Comparison of ENCODE assay signal across 19 cellular contexts in genomic region chr9:37941253-37941652, GRCh38. TPM values are rescaled to one million over a fixed set of nuclear protein-coding genes. Genes with fewer than 3 reads are reported as not detected.
DNase-seq lines count a peak whose midpoint lies in the region; ATAC-seq and TF ChIP-seq lines count a peak whose summit lies in the region.
"Had no signal": no experiment of that assay in that cellular context is flagged by ENCODE, and none has a peak within 500 bp of the region (broad histone marks: within the 10 kb centered on the region; RNA-seq: fewer than 3 reads in every experiment).

No MANE protein-coding gene starts in this region.

- H3K27ac Mint-ChIP-seq in effector memory CD8-positive, alpha-beta T cell, result no peak overlapping the region
- H3K27ac Mint-ChIP-seq: CD4-positive, alpha-beta T cell had no signal

- H3K27ac ChIP-seq in DOHH2 (ENCODE audit: low read depth, low read length), result no peak overlapping the region
- no peak overlapping the region for H3K27ac ChIP-seq in HCT116 (ENCODE audit: low read depth, low read length)
- peak overlapping the region; percentile 96 for H3K27ac ChIP-seq in RWPE2 (ENCODE audit: poor library complexity, severe bottlenecking)
- peak overlapping the region; percentile 33 for H3K27ac ChIP-seq in lower lobe of right lung
- H3K27ac ChIP-seq in prostate gland, result no peak overlapping the region

- no peaks in the 10 kb centered on the region for H3K79me2 ChIP-seq in DOHH2 (ENCODE audit: control insufficient read depth, low read length)
- peaks cover 5% of the 10 kb centered on the region; the same call in 1 of the 2 replicates for H3K79me2 ChIP-seq in HCT116 (ENCODE audit: insufficient read depth, low read length)

- ATAC-seq in HCT116 (no peak), RWPE2 (ENCODE audit: low read depth) (no peak), lower lobe of right lung (no peak)
- ATAC-seq in effector memory CD8-positive, alpha-beta T cell (replicated peaks), result no peak

- DNase-seq in HCT116 (ENCODE audit: low read depth, low spot score), result no peak
- no peak for DNase-seq in RWPE2 (ENCODE audit: low spot score)
- no peak for DNase-seq in lower lobe of right lung
- DNase-seq in stimulated activated CD8-positive, alpha-beta memory T cell treated with anti-CD3 and anti-CD28 coated beads, Interleukin-4, amount 100 ng/mL, for 48 hours, result no peak
- DNase-seq in effector memory CD8-positive, alpha-beta T cell, result no peak
- no peak for DNase-seq in prostate gland (ENCODE audit: low spot score)
- DNase-seq in OCI-M2 (lab: John Stamatoyannopoulos, UW; ENCODE audit: unreplicated experiment), result no peak
- DNase-seq: AML-193; CD4-positive, alpha-beta T cell; DMS79 treated with DMSO at 0.1 percent for 48 hours; GDM1; NCI-H1092; NCI-H1694; NCI-H2107; NCI-H345; NCI-H526 treated with DMSO at 0.1 percent for 48 hours; SW 1271 had no signal

- H3K27me3 ChIP-seq in DOHH2 (ENCODE audit: control insufficient read depth, low read length) (peaks cover 3% of the 10 kb centered on the region; the same call in 1 of the 2 replicates), HCT116 (ENCODE audit: insufficient read depth, low read length) (no peaks in the 10 kb centered on the region), RWPE2 (ENCODE audit: insufficient read depth, poor library complexity, severe bottlenecking) (no peaks in the 10 kb centered on the region), lower lobe of right lung (ENCODE audit: low read depth) (no peaks in the 10 kb centered on the region), prostate gland (replicated peaks; ENCODE audit: insufficient read depth) (no peaks in the 10 kb centered on the region)

- no peaks in the 10 kb centered on the region for H3K36me3 Mint-ChIP-seq in effector memory CD8-positive, alpha-beta T cell (ENCODE audit: insufficient read depth)

- no peaks in the 10 kb centered on the region for H3K36me3 ChIP-seq in DOHH2 (ENCODE audit: control insufficient read depth, low read length)
- peaks cover 0 to 13% of the 10 kb centered on the region in 2 experiments; a peak in 1 of 4 replicates for H3K36me3 ChIP-seq in HCT116 (ENCODE audit: control insufficient read depth in 1 of 2, insufficient read depth in 2 of 2, low read length in 2 of 2)
- H3K36me3 ChIP-seq in RWPE2 (ENCODE audit: low read depth), result peaks cover 36% of the 10 kb centered on the region
- peaks cover 4% of the 10 kb centered on the region for H3K36me3 ChIP-seq in lower lobe of right lung
- peaks cover 0 to 4% of the 10 kb centered on the region in 2 donors for H3K36me3 ChIP-seq in prostate gland

- H4K20me1 ChIP-seq in DOHH2 (ENCODE audit: control insufficient read depth, insufficient read depth, low read depth, low read length), result no peaks in the 10 kb centered on the region
- no peaks in the 10 kb centered on the region; the same call in 1 of the 2 replicates for H4K20me1 ChIP-seq in HCT116 (ENCODE audit: insufficient read depth)

- no peaks in the 10 kb centered on the region for H3K4me1 Mint-ChIP-seq in effector memory CD8-positive, alpha-beta T cell (ENCODE audit: low read depth in 2 of 2)

- H3K9me3 Mint-ChIP-seq in effector memory CD8-positive, alpha-beta T cell, result no peaks in the 10 kb centered on the region
- H3K9me3 Mint-ChIP-seq: CD4-positive, alpha-beta T cell had no signal

- no peak for TF ChIP-seq RAD21 in HCT116 (IDR thresholded peaks at IDR 0.05; ENCODE audit: low read depth)

- TF ChIP-seq CTCF in DOHH2 (IDR thresholded peaks at IDR 0.05; ENCODE audit: low read depth, low read length, poor library complexity, severe bottlenecking), result peak; percentile 21
- TF ChIP-seq CTCF in HCT116 (IDR thresholded peaks at IDR 0.05 in 2 of 3, conservative IDR thresholded peaks at IDR 0.05 in 1 of 3; ENCODE audit: borderline replicate concordance in 1 of 3, insufficient read depth in 1 of 3, low read depth in 2 of 3, low read length in 2 of 3), result 0 out of 6 replicates have a peak, but pooled peaks of 2 of the 3 experiments have one; percentile 7 to 16
- TF ChIP-seq CTCF in RWPE2 (IDR thresholded peaks at IDR 0.05; ENCODE audit: poor library complexity, severe bottlenecking), result no peak
- TF ChIP-seq CTCF in lower lobe of right lung (IDR thresholded peaks at IDR 0.05), result no peak
- TF ChIP-seq CTCF in prostate gland (IDR thresholded peaks at IDR 0.05), result no peak

- no peak overlapping the region for H3K4me3 ChIP-seq in DOHH2 (ENCODE audit: low read length)
- no peak overlapping the region for H3K4me3 ChIP-seq in HCT116 (replicated peaks in 1 of 2; ENCODE audit: low read depth in 1 of 2, low read length in 2 of 2)
- no peak overlapping the region for H3K4me3 ChIP-seq in RWPE2 (ENCODE audit: severe bottlenecking)
- H3K4me3 ChIP-seq in lower lobe of right lung, result no peak overlapping the region
- no peak overlapping the region for H3K4me3 ChIP-seq in prostate gland
- H3K4me3 ChIP-seq: HAP-1 had no signal

- 92% methylated on average over 2 of the region's 2 CpGs for WGBS in prostate gland

- H3K4me2 ChIP-seq in DOHH2 (ENCODE audit: low read length) (no peak overlapping the region), HCT116 (ENCODE audit: low read length) (no peak overlapping the region)

- CTCF ChIA-PET in HCT116 (lab: Charles Lee), result no interaction called here

- no TSS peak for BruUV-seq in HCT116 (replicated peaks; lab: Mats Ljungman, UMichigan)

- RAD21 ChIA-PET in HCT116 (lab: Charles Lee; ENCODE audit: low non-redundant PET in 1 of 2, low total read pairs in 2 of 2, uncharacterized antibody in 2 of 2, unreplicated experiment in 2 of 2), result no interaction called here

- no peak overlapping the region for H3K9ac ChIP-seq in HCT116 (ENCODE audit: low read length)

- H3K9me2 ChIP-seq in DOHH2 (replicated peaks; ENCODE audit: control insufficient read depth, low read length), result no peaks in the 10 kb centered on the region
- H3K9me2 ChIP-seq in HCT116 (ENCODE audit: insufficient read depth), result no peaks in the 10 kb centered on the region

- no peak overlapping the region for H2AFZ ChIP-seq in HCT116 (ENCODE audit: low read depth, low read length, poor library complexity, severe bottlenecking)

- TF ChIP-seq POLR2A in HCT116 (IDR thresholded peaks at IDR 0.05; ENCODE audit: borderline replicate concordance, extremely low read depth, insufficient read depth, insufficient read length) (no peak), prostate gland (IDR thresholded peaks at IDR 0.05) (no peak)

- H3K9me3 ChIP-seq in DOHH2 (ENCODE audit: control insufficient read depth, insufficient read depth, low read length), result no peaks in the 10 kb centered on the region
- no peaks in the 10 kb centered on the region for H3K9me3 ChIP-seq in HCT116 (ENCODE audit: control insufficient read depth in 1 of 2, insufficient read depth in 1 of 2, low read depth in 1 of 2, low read length in 2 of 2)
- H3K9me3 ChIP-seq in RWPE2 (ENCODE audit: severe bottlenecking), result no peaks in the 10 kb centered on the region
- H3K9me3 ChIP-seq in lower lobe of right lung, result no peaks in the 10 kb centered on the region
- H3K9me3 ChIP-seq in prostate gland, result no peaks in the 10 kb centered on the region
- H3K9me3 ChIP-seq: HAP-1 had no signal

- POLR2A ChIA-PET in HCT116 (lab: Charles Lee), result no interaction called here

- no peak overlapping the region for H3K4me3 Mint-ChIP-seq in effector memory CD8-positive, alpha-beta T cell
- H3K4me3 Mint-ChIP-seq: CD4-positive, alpha-beta T cell had no signal

- no peaks in the 10 kb centered on the region for H3F3A ChIP-seq in DOHH2 (ENCODE audit: control insufficient read depth, insufficient read depth)

- intact Hi-C loops in HCT116 (cut with micrococcal nuclease), result no loop called here
- intact Hi-C loops in lower lobe of right lung (cut with DNase I), result no loop called here
- intact Hi-C loops in prostate gland (cut with DNase I), result no loop called here

- peaks cover 0 to 25% of the 10 kb centered on the region in 2 donors for H3K27me3 Mint-ChIP-seq in effector memory CD8-positive, alpha-beta T cell
- H3K27me3 Mint-ChIP-seq: CD4-positive, alpha-beta T cell had no signal

- H3K4me1 ChIP-seq in DOHH2 (ENCODE audit: control insufficient read depth, low read length) (no peaks in the 10 kb centered on the region), HCT116 (ENCODE audit: control insufficient read depth in 1 of 2, insufficient read depth in 2 of 2, low read length in 2 of 2) (peaks cover 73 to 86% of the 10 kb centered on the region in 2 experiments), RWPE2 (ENCODE audit: insufficient read depth, poor library complexity, severe bottlenecking) (peaks cover 72% of the 10 kb centered on the region), lower lobe of right lung (peaks cover 68% of the 10 kb centered on the region), prostate gland (replicated peaks) (peaks cover 27% of the 10 kb centered on the region)
- H3K4me1 ChIP-seq: HAP-1 had no signal

TF ChIP-seq in HCT116, 20 proteins besides CTCF, POLR2A, EP300 and RAD21 (continues in another document):
- TF ChIP-seq, protein P1, sequence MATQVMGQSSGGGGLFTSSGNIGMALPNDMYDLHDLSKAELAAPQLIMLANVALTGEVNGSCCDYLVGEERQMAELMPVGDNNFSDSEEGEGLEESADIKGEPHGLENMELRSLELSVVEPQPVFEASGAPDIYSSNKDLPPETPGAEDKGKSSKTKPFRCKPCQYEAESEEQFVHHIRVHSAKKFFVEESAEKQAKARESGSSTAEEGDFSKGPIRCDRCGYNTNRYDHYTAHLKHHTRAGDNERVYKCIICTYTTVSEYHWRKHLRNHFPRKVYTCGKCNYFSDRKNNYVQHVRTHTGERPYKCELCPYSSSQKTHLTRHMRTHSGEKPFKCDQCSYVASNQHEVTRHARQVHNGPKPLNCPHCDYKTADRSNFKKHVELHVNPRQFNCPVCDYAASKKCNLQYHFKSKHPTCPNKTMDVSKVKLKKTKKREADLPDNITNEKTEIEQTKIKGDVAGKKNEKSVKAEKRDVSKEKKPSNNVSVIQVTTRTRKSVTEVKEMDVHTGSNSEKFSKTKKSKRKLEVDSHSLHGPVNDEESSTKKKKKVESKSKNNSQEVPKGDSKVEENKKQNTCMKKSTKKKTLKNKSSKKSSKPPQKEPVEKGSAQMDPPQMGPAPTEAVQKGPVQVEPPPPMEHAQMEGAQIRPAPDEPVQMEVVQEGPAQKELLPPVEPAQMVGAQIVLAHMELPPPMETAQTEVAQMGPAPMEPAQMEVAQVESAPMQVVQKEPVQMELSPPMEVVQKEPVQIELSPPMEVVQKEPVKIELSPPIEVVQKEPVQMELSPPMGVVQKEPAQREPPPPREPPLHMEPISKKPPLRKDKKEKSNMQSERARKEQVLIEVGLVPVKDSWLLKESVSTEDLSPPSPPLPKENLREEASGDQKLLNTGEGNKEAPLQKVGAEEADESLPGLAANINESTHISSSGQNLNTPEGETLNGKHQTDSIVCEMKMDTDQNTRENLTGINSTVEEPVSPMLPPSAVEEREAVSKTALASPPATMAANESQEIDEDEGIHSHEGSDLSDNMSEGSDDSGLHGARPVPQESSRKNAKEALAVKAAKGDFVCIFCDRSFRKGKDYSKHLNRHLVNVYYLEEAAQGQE (IDR thresholded peaks at IDR 0.05; ENCODE audit: low read depth), result no peak
- no peak for TF ChIP-seq YY1 (IDR thresholded peaks at IDR 0.05; ENCODE audit: extremely low read depth, insufficient replicate concordance, low read depth, low read length)
- no peak for TF ChIP-seq EZH2phosphoT487 (IDR thresholded peaks at IDR 0.05; ENCODE audit: borderline replicate concordance)
- no peak for TF ChIP-seq POLR2AphosphoS5 (IDR thresholded peaks at IDR 0.05; ENCODE audit: low read depth, low read length)

RNA-seq across cellular contexts. Expression of gene SLC25A51, which starts 37.3 kb away (rescaled TPM):
- total RNA-seq in HCT116 (2021; ENCODE audit: unreplicated experiment) (27.3 TPM), lower lobe of right lung (23.8 TPM), prostate gland (10 to 100 TPM; 20.2 to 21.6 TPM)
- polyA plus RNA-seq in HCT116 (2012), result 11.8 and 14.6 TPM in 2 replicates

Comparison
In these comparisons a context has a peak if more than half of its experiments do, and no peak if none do; other contexts are left out.
1. H3K27ac ChIP-seq: peak in RWPE2 (single experiment) and lower lobe of right lung (single experiment); none in DOHH2 (single experiment), HCT116 (single experiment) and prostate gland (0 of 2).
2. CTCF ChIP-seq: peak in DOHH2 (single experiment) and HCT116 (2 of 3); none in RWPE2 (single experiment), lower lobe of right lung (single experiment) and prostate gland (0 of 4).